ENCODE assay signal across 1 cellular context in genomic region chr5:59768204-59769040, GRCh38.
TF ChIP-seq lines count a peak whose summit lies in the region.

No MANE protein-coding gene starts in this region.

TF ChIP-seq in HepG2, 621 proteins besides CTCF, POLR2A, EP300 and RAD21 (continued from another document and continues in another):
- TF ChIP-seq DNMT3B (CRISPR knock-in tag; conservative IDR thresholded peaks at IDR 0.05) (no peak), ZNF136 (CRISPR knock-in tag; IDR thresholded peaks at IDR 0.05; ENCODE audit: low read depth) (no peak), ZNF292 (CRISPR knock-in tag; IDR thresholded peaks at IDR 0.05; ENCODE audit: borderline replicate concordance, low read depth) (peak; percentile 87; the same call in 1 of the 2 replicates), BCL6 (CRISPR knock-in tag; IDR thresholded peaks at IDR 0.05) (peak; percentile 41), SOX6 (IDR thresholded peaks at IDR 0.05) (no peak), SOX6 (CRISPR knock-in tag; IDR thresholded peaks at IDR 0.05) (peak; percentile 32), FOXA1 (IDR thresholded peaks at IDR 0.05) (no peak), FOXA1 (CRISPR knock-in tag; IDR thresholded peaks at IDR 0.05) (peak; percentile 56), SOX13 (IDR thresholded peaks at IDR 0.05) (no peak), SOX13 (CRISPR knock-in tag; conservative IDR thresholded peaks at IDR 0.05 in 1 of 2, IDR thresholded peaks at IDR 0.05 in 1 of 2) (peak in 1 of 2 experiments; percentile 39; a peak in 1 of 4 replicates), ZFP1 (CRISPR knock-in tag; IDR thresholded peaks at IDR 0.05) (no peak), PBX2 (CRISPR knock-in tag; IDR thresholded peaks at IDR 0.05) (no peak), TFDP1 (CRISPR knock-in tag; IDR thresholded peaks at IDR 0.05; ENCODE audit: borderline replicate concordance) (0 out of 2 replicates have a peak, but pooled peaks have one; percentile 21), ZNF672 (CRISPR knock-in tag; IDR thresholded peaks at IDR 0.05) (no peak), RARA (CRISPR knock-in tag; IDR thresholded peaks at IDR 0.05) (peak; percentile 31; the same call in 1 of the 2 replicates), TBL1XR1 (IDR thresholded peaks at IDR 0.05; ENCODE audit: borderline replicate concordance, low read length, partially characterized antibody) (peak; percentile 56), NFKB2 (CRISPR knock-in tag; IDR thresholded peaks at IDR 0.05; ENCODE audit: borderline replicate concordance) (no peak), NCOR1 (IDR thresholded peaks at IDR 0.05; ENCODE audit: borderline replicate concordance, low read length) (peak; percentile 21; the same call in 1 of the 2 replicates), ZGPAT (CRISPR knock-in tag; IDR thresholded peaks at IDR 0.05) (0 out of 2 replicates have a peak, but pooled peaks have one; percentile 23), FOXK2 (IDR thresholded peaks at IDR 0.05) (no peak), ZNF224 (CRISPR knock-in tag; IDR thresholded peaks at IDR 0.05) (no peak), ZNF770 (CRISPR knock-in tag; IDR thresholded peaks at IDR 0.05) (no peak), POGZ (CRISPR knock-in tag; IDR thresholded peaks at IDR 0.05) (no peak; the same call in 1 of the 2 replicates), FOXA3 (CRISPR knock-in tag; IDR thresholded peaks at IDR 0.05) (peak; percentile 54), RXRA (CRISPR knock-in tag; IDR thresholded peaks at IDR 0.05) (0 out of 2 replicates have a peak, but pooled peaks have one; percentile 18), ZNF432 (CRISPR knock-in tag; IDR thresholded peaks at IDR 0.05; ENCODE audit: borderline replicate concordance) (no peak), ASH2L (IDR thresholded peaks at IDR 0.05; ENCODE audit: insufficient read length, low read depth, low read length) (peak; percentile 38), ZNF281 (CRISPR knock-in tag; IDR thresholded peaks at IDR 0.05; ENCODE audit: borderline replicate concordance) (peak; percentile 58; the same call in 1 of the 2 replicates), ZBTB2 (CRISPR knock-in tag; IDR thresholded peaks at IDR 0.05; ENCODE audit: low read depth) (no peak), ZNF543 (CRISPR knock-in tag; IDR thresholded peaks at IDR 0.05) (no peak), THAP7 (CRISPR knock-in tag; IDR thresholded peaks at IDR 0.05) (no peak), SKI (IDR thresholded peaks at IDR 0.05; ENCODE audit: partially characterized antibody) (peak; percentile 66), ZMYM4 (CRISPR knock-in tag; IDR thresholded peaks at IDR 0.05) (peak; percentile 54), TBX2 (CRISPR knock-in tag; IDR thresholded peaks at IDR 0.05; ENCODE audit: borderline replicate concordance) (peak; percentile 45; the same call in 1 of the 2 replicates), DDIT3 (CRISPR knock-in tag; IDR thresholded peaks at IDR 0.05) (no peak), ZNF558 (CRISPR knock-in tag; IDR thresholded peaks at IDR 0.05; ENCODE audit: borderline replicate concordance) (no peak), KMT2B (CRISPR knock-in tag; IDR thresholded peaks at IDR 0.05) (peak; percentile 67), SALL1 (CRISPR knock-in tag; IDR thresholded peaks at IDR 0.05) (peak; percentile 43; the same call in 1 of the 2 replicates), GABPB1 (CRISPR knock-in tag; IDR thresholded peaks at IDR 0.05) (peak; percentile 34; the same call in 1 of the 2 replicates), CEBPG (CRISPR knock-in tag; IDR thresholded peaks at IDR 0.05) (no peak), HNF4A (CRISPR knock-in tag; IDR thresholded peaks at IDR 0.05) (0 out of 2 replicates have a peak, but pooled peaks have one; percentile 4), ZNF7 (CRISPR knock-in tag; IDR thresholded peaks at IDR 0.05) (peak; percentile 57; the same call in 1 of the 2 replicates), KMT2A (CRISPR knock-in tag; IDR thresholded peaks at IDR 0.05) (0 out of 2 replicates have a peak, but pooled peaks have one; percentile 29), MED13 (CRISPR knock-in tag; IDR thresholded peaks at IDR 0.05) (no peak), PRDM10 (CRISPR knock-in tag; IDR thresholded peaks at IDR 0.05; ENCODE audit: low read depth) (no peak), KAT8 (CRISPR knock-in tag; IDR thresholded peaks at IDR 0.05) (peak; percentile 34; the same call in 1 of the 2 replicates), BHLHE40 (IDR thresholded peaks at IDR 0.05; ENCODE audit: low read length) (0 out of 2 replicates have a peak, but pooled peaks have one; percentile 24)
